In genomic region chr22:46390652-46391301, GRCh38 we compare ENCODE assay signal across 1 cellular context.
TF ChIP-seq lines count a peak whose summit lies in the region.

No MANE protein-coding gene starts in this region.

TF ChIP-seq in HepG2, 621 proteins besides CTCF, POLR2A, EP300 and RAD21 (continued from another document):
- TF ChIP-seq, protein P1, sequence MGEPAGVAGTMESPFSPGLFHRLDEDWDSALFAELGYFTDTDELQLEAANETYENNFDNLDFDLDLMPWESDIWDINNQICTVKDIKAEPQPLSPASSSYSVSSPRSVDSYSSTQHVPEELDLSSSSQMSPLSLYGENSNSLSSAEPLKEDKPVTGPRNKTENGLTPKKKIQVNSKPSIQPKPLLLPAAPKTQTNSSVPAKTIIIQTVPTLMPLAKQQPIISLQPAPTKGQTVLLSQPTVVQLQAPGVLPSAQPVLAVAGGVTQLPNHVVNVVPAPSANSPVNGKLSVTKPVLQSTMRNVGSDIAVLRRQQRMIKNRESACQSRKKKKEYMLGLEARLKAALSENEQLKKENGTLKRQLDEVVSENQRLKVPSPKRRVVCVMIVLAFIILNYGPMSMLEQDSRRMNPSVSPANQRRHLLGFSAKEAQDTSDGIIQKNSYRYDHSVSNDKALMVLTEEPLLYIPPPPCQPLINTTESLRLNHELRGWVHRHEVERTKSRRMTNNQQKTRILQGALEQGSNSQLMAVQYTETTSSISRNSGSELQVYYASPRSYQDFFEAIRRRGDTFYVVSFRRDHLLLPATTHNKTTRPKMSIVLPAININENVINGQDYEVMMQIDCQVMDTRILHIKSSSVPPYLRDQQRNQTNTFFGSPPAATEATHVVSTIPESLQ (CRISPR knock-in tag; conservative IDR thresholded peaks at IDR 0.05) = no peak
- TF ChIP-seq FOSL2 (CRISPR knock-in tag; IDR thresholded peaks at IDR 0.05) = peak; percentile 43; the same call in 1 of the 2 replicates
- TF ChIP-seq, protein P2, sequence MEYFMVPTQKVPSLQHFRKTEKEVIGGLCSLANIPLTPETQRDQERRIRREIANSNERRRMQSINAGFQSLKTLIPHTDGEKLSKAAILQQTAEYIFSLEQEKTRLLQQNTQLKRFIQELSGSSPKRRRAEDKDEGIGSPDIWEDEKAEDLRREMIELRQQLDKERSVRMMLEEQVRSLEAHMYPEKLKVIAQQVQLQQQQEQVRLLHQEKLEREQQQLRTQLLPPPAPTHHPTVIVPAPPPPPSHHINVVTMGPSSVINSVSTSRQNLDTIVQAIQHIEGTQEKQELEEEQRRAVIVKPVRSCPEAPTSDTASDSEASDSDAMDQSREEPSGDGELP (IDR thresholded peaks at IDR 0.05; ENCODE audit: borderline replicate concordance, low read depth) = peak; percentile 10; the same call in 1 of the 2 replicates
- TF ChIP-seq DRAP1 (CRISPR knock-in tag; IDR thresholded peaks at IDR 0.05) = 0 out of 2 replicates have a peak, but pooled peaks have one; percentile 25
- 0 out of 2 replicates have a peak, but pooled peaks have one; percentile 9 for TF ChIP-seq FOXK2 (IDR thresholded peaks at IDR 0.05)
- no peak for TF ChIP-seq BCL6 (CRISPR knock-in tag; IDR thresholded peaks at IDR 0.05)
- no peak for TF ChIP-seq SP2 (CRISPR knock-in tag; IDR thresholded peaks at IDR 0.05)
- TF ChIP-seq ZNF737 (CRISPR knock-in tag; IDR thresholded peaks at IDR 0.05; ENCODE audit: borderline replicate concordance) = no peak
- TF ChIP-seq THAP9 (CRISPR knock-in tag; IDR thresholded peaks at IDR 0.05; ENCODE audit: borderline replicate concordance) = 0 out of 2 replicates have a peak, but pooled peaks have one; percentile 10
- peak; percentile 58; the same call in 1 of the 2 replicates for TF ChIP-seq KDM2A (CRISPR knock-in tag; IDR thresholded peaks at IDR 0.05; ENCODE audit: borderline replicate concordance, low read depth)
- peak; percentile 25; the same call in 1 of the 2 replicates for TF ChIP-seq FOXA3 (CRISPR knock-in tag; IDR thresholded peaks at IDR 0.05)
- no peak for TF ChIP-seq ZNF367 (CRISPR knock-in tag; IDR thresholded peaks at IDR 0.05; ENCODE audit: borderline replicate concordance)
